Comparison of ENCODE assay signal across 22 cellular contexts in genomic region chr4:101218894-101219293, GRCh38.
DNase-seq lines count a peak whose midpoint lies in the region; ATAC-seq and TF ChIP-seq lines count a peak whose summit lies in the region.
"Had no signal": no experiment of that assay in that cellular context is flagged by ENCODE, and none has a peak within 500 bp of the region (broad histone marks: within the 10 kb centered on the region; RNA-seq: fewer than 3 reads in every experiment).

No MANE protein-coding gene starts in this region.

- intact Hi-C loops in activated B cell treated with CpG ODN at 0.5 μM for 24 hours (cut with micrococcal nuclease) = no loop called here
- intact Hi-C loops in transverse colon (cut with DNase I; ENCODE audit: low total_unique reads) = no loop called here

- CTCF ChIA-PET in activated B cell treated with CpG ODN at 0.5 μM for 24 hours (lab: Charles Lee) = no interaction called here

- no peaks in the 10 kb centered on the region for H3K36me3 ChIP-seq in osteoblast (ENCODE audit: insufficient read depth, low read length)
- H3K36me3 ChIP-seq in transverse colon = no peaks in the 10 kb centered on the region
- H3K36me3 ChIP-seq: BE2C had no signal

- POLR2A ChIA-PET in activated B cell treated with CpG ODN at 0.5 μM for 24 hours (lab: Charles Lee) = no interaction called here

- H3K27ac ChIP-seq in osteoblast (ENCODE audit: low read depth, low read length) = peak overlapping the region; percentile 90
- peak overlapping the region in 3 of 4 donors; percentile 9 to 40 (median 32) for H3K27ac ChIP-seq in transverse colon
- H3K27ac ChIP-seq in coronary artery = no peak overlapping the region
- H3K27ac ChIP-seq: RWPE1 had no signal

- no peak overlapping the region for H2AFZ ChIP-seq in osteoblast (ENCODE audit: low read length)

- H3K27me3 Mint-ChIP-seq in activated B cell treated with CpG ODN at 0.5 μM for 24 hours = no peaks in the 10 kb centered on the region
- H3K27me3 Mint-ChIP-seq: CD8-positive, alpha-beta memory T cell had no signal

- no peaks in the 10 kb centered on the region for H3K9me3 Mint-ChIP-seq in activated B cell treated with CpG ODN at 0.5 μM for 24 hours
- H3K9me3 Mint-ChIP-seq: CD14-positive monocyte; CD8-positive, alpha-beta memory T cell had no signal

- H3K4me3 ChIP-seq in osteoblast (ENCODE audit: insufficient read depth, low read length) (no peak overlapping the region), transverse colon (no peak overlapping the region), coronary artery (no peak overlapping the region)

- WGBS in transverse colon (ENCODE audit: low coverage in 1 of 2), 2 donors = 57 to 70% methylated on average over 1 of the region's 1 CpG

- no peaks in the 10 kb centered on the region for H4K20me1 ChIP-seq in osteoblast (ENCODE audit: insufficient read depth, low read length)

- no peak for TF ChIP-seq POLR2A in transverse colon (IDR thresholded peaks at IDR 0.05)

- no peak overlapping the region for H3K4me3 Mint-ChIP-seq in activated B cell treated with CpG ODN at 0.5 μM for 24 hours
- H3K4me3 Mint-ChIP-seq: CD14-positive monocyte; CD8-positive, alpha-beta memory T cell had no signal

- TF ChIP-seq CTCF in activated B cell treated with CpG ODN at 0.5 μM for 24 hours (IDR thresholded peaks at IDR 0.05) (no peak), osteoblast (IDR thresholded peaks at IDR 0.05; ENCODE audit: extremely low read depth, low read depth, low read length) (no peak), transverse colon (IDR thresholded peaks at IDR 0.05) (no peak), coronary artery (IDR thresholded peaks at IDR 0.05) (no peak)

- ATAC-seq in activated B cell treated with CpG ODN at 0.5 μM for 24 hours (ENCODE audit: low read depth) = no peak
- ATAC-seq: Panc1 had no signal

- H3K9me3 ChIP-seq in osteoblast (ENCODE audit: low read depth, low read length) (no peaks in the 10 kb centered on the region), transverse colon (no peaks in the 10 kb centered on the region)
- H3K9me3 ChIP-seq: BE2C had no signal

- in situ Hi-C loops in G401 (cut with HindIII; ENCODE audit: low sequenced_read_pairs) (no loop called here), transverse colon (cut with MboI; ENCODE audit: low pct_ligation_motif_present in 1 of 4, low pct_unique_long_range_greater_than_20kb in 1 of 4, low sequenced_read_pairs in 3 of 4) (no loop called here)

- no peak for TF ChIP-seq EP300 in transverse colon (IDR thresholded peaks at IDR 0.05; ENCODE audit: low read depth)

- H3K4me2 ChIP-seq in osteoblast (ENCODE audit: insufficient read depth, low read length) = peak overlapping the region; percentile 61

- peaks cover 16% of the 10 kb centered on the region for H3K4me1 ChIP-seq in osteoblast (ENCODE audit: insufficient read depth, low read length)
- H3K4me1 ChIP-seq in transverse colon = peaks cover 0 to 49% (median 21%) of the 10 kb centered on the region in 4 donors

- peak overlapping the region; percentile 35 for H3K27ac Mint-ChIP-seq in activated B cell treated with CpG ODN at 0.5 μM for 24 hours
- H3K27ac Mint-ChIP-seq: CD14-positive monocyte; CD8-positive, alpha-beta memory T cell had no signal

- peaks cover 65% of the 10 kb centered on the region for H3K4me1 Mint-ChIP-seq in activated B cell treated with CpG ODN at 0.5 μM for 24 hours

- H3K27me3 ChIP-seq in osteoblast (ENCODE audit: insufficient read depth, low read length) = no peaks in the 10 kb centered on the region
- H3K27me3 ChIP-seq in transverse colon = no peaks in the 10 kb centered on the region
- H3K27me3 ChIP-seq: BE2C had no signal

- H3K79me2 ChIP-seq in osteoblast (ENCODE audit: insufficient read depth, low read length) = peaks cover 77% of the 10 kb centered on the region

- H3K36me3 Mint-ChIP-seq in activated B cell treated with CpG ODN at 0.5 μM for 24 hours (ENCODE audit: low read depth) = no peaks in the 10 kb centered on the region
- H3K36me3 Mint-ChIP-seq: CD14-positive monocyte; CD8-positive, alpha-beta memory T cell had no signal

- DNase-seq in G401 (ENCODE audit: low spot score) (peak; percentile 41), activated B cell treated with CpG ODN at 0.5 μM for 24 hours (no peak), osteoblast (ENCODE audit: insufficient read length, low spot score, missing footprints) (no peak), transverse colon (no peak), superior temporal gyrus (ENCODE audit: extremely low spot score) (no peak), coronary artery (ENCODE audit: low spot score) (no peak), SHP77 (lab: John Stamatoyannopoulos, UW) (no peak)
- DNase-seq: BE2C; CD8-positive, alpha-beta memory T cell; DMS 273 treated with DMSO at 0.1 percent for 48 hours; DMS79; EL; GF-D8; KBM-7; MM.1S; NCI-H2029; NCI-H446 treated with DMSO at 0.1 percent for 48 hours; NCI-H526 treated with DMSO at 0.1 percent for 48 hours; SHP77 treated with DMSO at 0.1 percent for 48 hours had no signal

Comparison
In these comparisons a context has a peak if more than half of its experiments do, and no peak if none do; other contexts are left out.
1. H3K27ac ChIP-seq: peak in osteoblast (single experiment) and transverse colon (3 of 4); none in coronary artery (0 of 2).